In genomic region chr1:55211909-55212308, GRCh38 we compare ENCODE assay signal across 7 cellular contexts. TPM values are rescaled to one million over a fixed set of nuclear protein-coding genes. Genes with fewer than 3 reads are reported as not detected.
DNase-seq lines count a peak whose midpoint lies in the region; ATAC-seq and TF ChIP-seq lines count a peak whose summit lies in the region.

No MANE protein-coding gene starts in this region.

- TF ChIP-seq RAD21 in SK-N-SH (IDR thresholded peaks at IDR 0.05; ENCODE audit: low read length): no peak

- TF ChIP-seq CTCF in SK-N-SH (IDR thresholded peaks at IDR 0.05): no peak

- peaks cover 9% of the 10 kb centered on the region for H3F3A ChIP-seq in SK-N-SH (replicated peaks; ENCODE audit: insufficient read depth)

- H3K36me3 ChIP-seq in skeletal muscle tissue (ENCODE audit: control insufficient read depth in 3 of 3, insufficient read depth in 3 of 3, low read length in 3 of 3) (no peaks in the 10 kb centered on the region), SK-N-SH (replicated peaks in 1 of 2; ENCODE audit: control insufficient read depth in 1 of 2, insufficient read depth in 2 of 2, low read length in 1 of 2) (peaks cover 4 to 5% of the 10 kb centered on the region in 2 experiments)

- H3K27ac Mint-ChIP-seq in activated naive CD8-positive, alpha-beta T cell treated with anti-CD3 and anti-CD28 coated beads, Interleukin-2, amount 10 ng/mL, durations not matched to agents 7 days and 5 days: peak overlapping the region; percentile 80

- no peak overlapping the region for H2AFZ ChIP-seq in SK-N-SH (ENCODE audit: low read depth)

- H3K9me3 Mint-ChIP-seq in activated naive CD8-positive, alpha-beta T cell treated with anti-CD3 and anti-CD28 coated beads, Interleukin-2, amount 10 ng/mL, durations not matched to agents 7 days and 5 days: no peaks in the 10 kb centered on the region

- peak; percentile 48 for ATAC-seq in HG03378 (IDR thresholded peaks at IDR 0.05; ENCODE audit: unreplicated experiment)
- ATAC-seq in activated naive CD8-positive, alpha-beta T cell treated with anti-CD3 and anti-CD28 coated beads, Interleukin-2, amount 10 ng/mL, durations not matched to agents 7 days and 5 days (ENCODE audit: low read depth): no peak
- no peak for ATAC-seq in HG02623 (IDR thresholded peaks at IDR 0.05; ENCODE audit: unreplicated experiment)

- H3K36me3 Mint-ChIP-seq in activated naive CD8-positive, alpha-beta T cell treated with anti-CD3 and anti-CD28 coated beads, Interleukin-2, amount 10 ng/mL, durations not matched to agents 7 days and 5 days: peaks cover 9% of the 10 kb centered on the region

- H3K27ac ChIP-seq in skeletal muscle tissue (ENCODE audit: low read depth, low read length) (peak overlapping the region; percentile 94), SK-N-SH (ENCODE audit: low read depth in 2 of 2, low read length in 1 of 2) (no peak overlapping the region)

- H3K27me3 ChIP-seq in skeletal muscle tissue (ENCODE audit: control insufficient read depth in 3 of 3, insufficient read depth in 3 of 3, low read length in 3 of 3): no peaks in the 10 kb centered on the region
- no peaks in the 10 kb centered on the region for H3K27me3 ChIP-seq in SK-N-SH (ENCODE audit: insufficient read depth)

- no peaks in the 10 kb centered on the region for H3K27me3 Mint-ChIP-seq in activated naive CD8-positive, alpha-beta T cell treated with anti-CD3 and anti-CD28 coated beads, Interleukin-2, amount 10 ng/mL, durations not matched to agents 7 days and 5 days

- peaks cover 82% of the 10 kb centered on the region for H3K79me2 ChIP-seq in SK-N-SH (ENCODE audit: insufficient read depth)

- POLR2A ChIA-PET in activated naive CD8-positive, alpha-beta T cell treated with anti-CD3 and anti-CD28 coated beads, Interleukin-2, amount 10 ng/mL, durations not matched to agents 7 days and 5 days (lab: Charles Lee): interaction anchor here (1.9 kb wide), 1 partner anchor 17 kb away, joined by 10 read pairs; no protein-coding TSS in a partner anchor
- POLR2A ChIA-PET in SK-N-SH (lab: Yijun Ruan, JAX): no interaction called here

- H3K4me1 ChIP-seq in skeletal muscle tissue (ENCODE audit: control insufficient read depth in 3 of 3, insufficient read depth in 3 of 3, low read length in 3 of 3): peaks cover 28 to 53% (median 34%) of the 10 kb centered on the region in 3 donors
- peaks cover 25 to 49% of the 10 kb centered on the region in 2 experiments; a peak in 3 of 4 replicates for H3K4me1 ChIP-seq in SK-N-SH (ENCODE audit: control insufficient read depth in 1 of 2, insufficient read depth in 2 of 2, low read depth in 1 of 2, low read length in 1 of 2)

- DNase-seq in GM19238 (ENCODE audit: insufficient read length, low spot score) (peak; percentile 23), DMS114 treated with DMSO at 0.1 percent for 48 hours (lab: John Stamatoyannopoulos, UW; ENCODE audit: unreplicated experiment) (no peak), SK-N-SH (no peak)
- DNase-seq in activated naive CD8-positive, alpha-beta T cell treated with anti-CD3 and anti-CD28 coated beads, Interleukin-2, amount 10 ng/mL, durations not matched to agents 7 days and 5 days: no peak

- no peak overlapping the region for H3K4me2 ChIP-seq in SK-N-SH

- peak overlapping the region; percentile 88 for H3K4me3 Mint-ChIP-seq in activated naive CD8-positive, alpha-beta T cell treated with anti-CD3 and anti-CD28 coated beads, Interleukin-2, amount 10 ng/mL, durations not matched to agents 7 days and 5 days

- no peaks in the 10 kb centered on the region for H3K9me2 ChIP-seq in SK-N-SH

- H3K9me3 ChIP-seq in skeletal muscle tissue (ENCODE audit: control insufficient read depth in 3 of 3, low read length in 3 of 3) (no peaks in the 10 kb centered on the region), SK-N-SH (no peaks in the 10 kb centered on the region)

- CTCF ChIA-PET in SK-N-SH (lab: Yijun Ruan, JAX): interaction anchor here (1.0 kb wide), 1 partner anchor 66 kb away, joined by 3 read pairs; no protein-coding TSS in a partner anchor

- H3K4me1 Mint-ChIP-seq in activated naive CD8-positive, alpha-beta T cell treated with anti-CD3 and anti-CD28 coated beads, Interleukin-2, amount 10 ng/mL, durations not matched to agents 7 days and 5 days: peaks cover 56% of the 10 kb centered on the region

- H3K9ac ChIP-seq in skeletal muscle tissue (ENCODE audit: low read depth in 1 of 3, low read length in 3 of 3): peak overlapping the region; percentile 62 to 98 (median 93)
- H3K9ac ChIP-seq in SK-N-SH: no peak overlapping the region

- TF ChIP-seq EP300 in SK-N-SH (IDR thresholded peaks at IDR 0.05; ENCODE audit: borderline replicate concordance in 1 of 2, low read depth in 1 of 2, low read length in 1 of 2): no peak

- 87% methylated on average over 3 of the region's 3 CpGs for WGBS in SK-N-SH (ENCODE audit: low lambda C conversion rate)

- H4K20me1 ChIP-seq in SK-N-SH (ENCODE audit: insufficient read depth): peaks cover 48% of the 10 kb centered on the region

- H3K4me3 ChIP-seq in skeletal muscle tissue (ENCODE audit: low read length in 3 of 3) (peak overlapping the region; percentile 85 to 90 (median 87)), SK-N-SH (ENCODE audit: low read depth in 2 of 2, low read length in 1 of 2) (no peak overlapping the region; a peak in 1 of 4 replicates)

TF ChIP-seq in SK-N-SH, 30 proteins besides CTCF, POLR2A, EP300 and RAD21 (continues in another document):
- TF ChIP-seq FOSL2 (IDR thresholded peaks at IDR 0.05; ENCODE audit: borderline replicate concordance, low read depth) (no peak), ELF1 (IDR thresholded peaks at IDR 0.05) (no peak), GATA2 (CRISPR knock-in tag; IDR thresholded peaks at IDR 0.05) (no peak), YY1 (IDR thresholded peaks at IDR 0.05; ENCODE audit: low read depth) (no peak), NFIC (IDR thresholded peaks at IDR 0.05; ENCODE audit: borderline replicate concordance) (no peak), SMC3 (IDR thresholded peaks at IDR 0.05; ENCODE audit: low read depth, low read length) (no peak), MXI1 (IDR thresholded peaks at IDR 0.05; ENCODE audit: low read depth, low read length) (no peak), RFX5 (IDR thresholded peaks at IDR 0.05; ENCODE audit: low read length) (no peak), FOXJ3 (CRISPR knock-in tag; IDR thresholded peaks at IDR 0.05) (no peak), MEF2A (IDR thresholded peaks at IDR 0.05; ENCODE audit: borderline replicate concordance, low read depth) (no peak), FOXM1 (IDR thresholded peaks at IDR 0.05; ENCODE audit: low read depth) (no peak), REST (IDR thresholded peaks at IDR 0.05; ENCODE audit: low read depth, low read length) (no peak), POLR2AphosphoS5 (IDR thresholded peaks at IDR 0.05; ENCODE audit: low read depth, low read length) (no peak), MAX (IDR thresholded peaks at IDR 0.05; ENCODE audit: low read depth) (no peak), USF1 (IDR thresholded peaks at IDR 0.05; ENCODE audit: borderline replicate concordance, low read depth) (no peak), IRF3 (IDR thresholded peaks at IDR 0.05; ENCODE audit: low read depth, low read length) (no peak)

RNA-seq across cellular contexts. Expression of gene USP24, which starts 3.3 kb away (rescaled TPM):
- total RNA-seq in activated naive CD8-positive, alpha-beta T cell treated with anti-CD3 and anti-CD28 coated beads, Interleukin-2, amount 10 ng/mL, durations not matched to agents 7 days and 5 days: 10 to 100 TPM; 53.8 to 63.7 TPM
- 45.9 TPM for total RNA-seq in skeletal muscle tissue
- 8.1 and 8.7 TPM in 2 replicates for polyA plus RNA-seq in SK-N-SH (2012; rRNA removed)
- 5.6 and 6.2 TPM in 2 replicates for polyA plus RNA-seq in SK-N-SH (2012; cell fraction: cytosol; rRNA removed)
- 20.9 and 31.1 TPM in 2 replicates for polyA plus RNA-seq in SK-N-SH (2012; cell fraction: nucleus; rRNA removed)

Comparison
In these comparisons a context has a peak if more than half of its experiments do, and no peak if none do; other contexts are left out.
1. H3K4me3 ChIP-seq: peak in skeletal muscle tissue (3 of 3); none in SK-N-SH (0 of 2).